1 cellular context compared by ENCODE assay signal in the genomic region with DNA sequence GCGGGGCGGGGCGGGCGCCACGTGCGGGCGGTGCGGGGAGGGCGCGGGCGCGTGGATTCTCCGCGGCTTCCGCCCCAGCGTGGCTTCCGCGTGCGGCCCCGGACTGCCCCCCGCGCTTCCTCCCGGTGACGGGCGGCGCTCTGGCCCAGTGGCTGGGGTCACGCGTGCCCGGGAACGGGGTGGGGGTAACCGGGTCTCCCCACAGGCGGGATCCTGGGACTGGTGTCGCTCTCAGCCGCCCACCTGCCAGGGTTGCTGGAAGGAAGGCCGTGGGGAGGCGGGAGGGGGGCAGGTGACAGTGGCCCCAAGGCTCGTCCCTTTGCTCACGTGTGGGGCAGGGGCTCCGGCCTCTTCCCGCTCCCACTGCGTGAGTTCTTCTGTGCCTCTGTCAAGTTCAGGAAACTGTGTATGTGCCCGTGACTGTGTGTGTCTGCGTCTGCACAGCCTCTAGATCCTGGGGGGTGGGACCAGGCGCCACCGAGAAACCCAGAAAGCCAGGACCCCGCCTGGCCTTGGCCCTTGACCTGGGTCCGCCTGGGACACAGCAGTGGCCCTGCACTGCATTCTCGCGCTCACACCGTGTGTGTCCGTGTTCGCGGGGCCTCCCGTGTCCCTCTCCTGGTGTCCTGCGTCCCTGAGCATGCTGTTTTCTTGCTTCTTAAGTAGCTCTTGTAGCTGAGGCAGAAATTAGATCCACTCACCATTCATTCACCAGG.
TF ChIP-seq lines count a peak whose summit lies in the region.

No MANE protein-coding gene starts in this region.

TF ChIP-seq in HepG2, 621 proteins besides CTCF, POLR2A, EP300 and RAD21 (continued from another document and continues in another):
- TF ChIP-seq, protein P1, sequence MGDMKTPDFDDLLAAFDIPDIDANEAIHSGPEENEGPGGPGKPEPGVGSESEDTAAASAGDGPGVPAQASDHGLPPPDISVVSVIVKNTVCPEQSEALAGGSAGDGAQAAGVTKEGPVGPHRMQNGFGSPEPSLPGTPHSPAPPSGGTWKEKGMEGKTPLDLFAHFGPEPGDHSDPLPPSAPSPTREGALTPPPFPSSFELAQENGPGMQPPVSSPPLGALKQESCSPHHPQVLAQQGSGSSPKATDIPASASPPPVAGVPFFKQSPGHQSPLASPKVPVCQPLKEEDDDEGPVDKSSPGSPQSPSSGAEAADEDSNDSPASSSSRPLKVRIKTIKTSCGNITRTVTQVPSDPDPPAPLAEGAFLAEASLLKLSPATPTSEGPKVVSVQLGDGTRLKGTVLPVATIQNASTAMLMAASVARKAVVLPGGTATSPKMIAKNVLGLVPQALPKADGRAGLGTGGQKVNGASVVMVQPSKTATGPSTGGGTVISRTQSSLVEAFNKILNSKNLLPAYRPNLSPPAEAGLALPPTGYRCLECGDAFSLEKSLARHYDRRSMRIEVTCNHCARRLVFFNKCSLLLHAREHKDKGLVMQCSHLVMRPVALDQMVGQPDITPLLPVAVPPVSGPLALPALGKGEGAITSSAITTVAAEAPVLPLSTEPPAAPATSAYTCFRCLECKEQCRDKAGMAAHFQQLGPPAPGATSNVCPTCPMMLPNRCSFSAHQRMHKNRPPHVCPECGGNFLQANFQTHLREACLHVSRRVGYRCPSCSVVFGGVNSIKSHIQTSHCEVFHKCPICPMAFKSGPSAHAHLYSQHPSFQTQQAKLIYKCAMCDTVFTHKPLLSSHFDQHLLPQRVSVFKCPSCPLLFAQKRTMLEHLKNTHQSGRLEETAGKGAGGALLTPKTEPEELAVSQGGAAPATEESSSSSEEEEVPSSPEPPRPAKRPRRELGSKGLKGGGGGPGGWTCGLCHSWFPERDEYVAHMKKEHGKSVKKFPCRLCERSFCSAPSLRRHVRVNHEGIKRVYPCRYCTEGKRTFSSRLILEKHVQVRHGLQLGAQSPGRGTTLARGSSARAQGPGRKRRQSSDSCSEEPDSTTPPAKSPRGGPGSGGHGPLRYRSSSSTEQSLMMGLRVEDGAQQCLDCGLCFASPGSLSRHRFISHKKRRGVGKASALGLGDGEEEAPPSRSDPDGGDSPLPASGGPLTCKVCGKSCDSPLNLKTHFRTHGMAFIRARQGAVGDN (CRISPR knock-in tag; IDR thresholded peaks at IDR 0.05) = peak; percentile 85
- TF ChIP-seq ZSCAN30 (CRISPR knock-in tag; IDR thresholded peaks at IDR 0.05) = no peak
- TF ChIP-seq ZFP36L2 (CRISPR knock-in tag; IDR thresholded peaks at IDR 0.05) = no peak
- TF ChIP-seq, protein P2, sequence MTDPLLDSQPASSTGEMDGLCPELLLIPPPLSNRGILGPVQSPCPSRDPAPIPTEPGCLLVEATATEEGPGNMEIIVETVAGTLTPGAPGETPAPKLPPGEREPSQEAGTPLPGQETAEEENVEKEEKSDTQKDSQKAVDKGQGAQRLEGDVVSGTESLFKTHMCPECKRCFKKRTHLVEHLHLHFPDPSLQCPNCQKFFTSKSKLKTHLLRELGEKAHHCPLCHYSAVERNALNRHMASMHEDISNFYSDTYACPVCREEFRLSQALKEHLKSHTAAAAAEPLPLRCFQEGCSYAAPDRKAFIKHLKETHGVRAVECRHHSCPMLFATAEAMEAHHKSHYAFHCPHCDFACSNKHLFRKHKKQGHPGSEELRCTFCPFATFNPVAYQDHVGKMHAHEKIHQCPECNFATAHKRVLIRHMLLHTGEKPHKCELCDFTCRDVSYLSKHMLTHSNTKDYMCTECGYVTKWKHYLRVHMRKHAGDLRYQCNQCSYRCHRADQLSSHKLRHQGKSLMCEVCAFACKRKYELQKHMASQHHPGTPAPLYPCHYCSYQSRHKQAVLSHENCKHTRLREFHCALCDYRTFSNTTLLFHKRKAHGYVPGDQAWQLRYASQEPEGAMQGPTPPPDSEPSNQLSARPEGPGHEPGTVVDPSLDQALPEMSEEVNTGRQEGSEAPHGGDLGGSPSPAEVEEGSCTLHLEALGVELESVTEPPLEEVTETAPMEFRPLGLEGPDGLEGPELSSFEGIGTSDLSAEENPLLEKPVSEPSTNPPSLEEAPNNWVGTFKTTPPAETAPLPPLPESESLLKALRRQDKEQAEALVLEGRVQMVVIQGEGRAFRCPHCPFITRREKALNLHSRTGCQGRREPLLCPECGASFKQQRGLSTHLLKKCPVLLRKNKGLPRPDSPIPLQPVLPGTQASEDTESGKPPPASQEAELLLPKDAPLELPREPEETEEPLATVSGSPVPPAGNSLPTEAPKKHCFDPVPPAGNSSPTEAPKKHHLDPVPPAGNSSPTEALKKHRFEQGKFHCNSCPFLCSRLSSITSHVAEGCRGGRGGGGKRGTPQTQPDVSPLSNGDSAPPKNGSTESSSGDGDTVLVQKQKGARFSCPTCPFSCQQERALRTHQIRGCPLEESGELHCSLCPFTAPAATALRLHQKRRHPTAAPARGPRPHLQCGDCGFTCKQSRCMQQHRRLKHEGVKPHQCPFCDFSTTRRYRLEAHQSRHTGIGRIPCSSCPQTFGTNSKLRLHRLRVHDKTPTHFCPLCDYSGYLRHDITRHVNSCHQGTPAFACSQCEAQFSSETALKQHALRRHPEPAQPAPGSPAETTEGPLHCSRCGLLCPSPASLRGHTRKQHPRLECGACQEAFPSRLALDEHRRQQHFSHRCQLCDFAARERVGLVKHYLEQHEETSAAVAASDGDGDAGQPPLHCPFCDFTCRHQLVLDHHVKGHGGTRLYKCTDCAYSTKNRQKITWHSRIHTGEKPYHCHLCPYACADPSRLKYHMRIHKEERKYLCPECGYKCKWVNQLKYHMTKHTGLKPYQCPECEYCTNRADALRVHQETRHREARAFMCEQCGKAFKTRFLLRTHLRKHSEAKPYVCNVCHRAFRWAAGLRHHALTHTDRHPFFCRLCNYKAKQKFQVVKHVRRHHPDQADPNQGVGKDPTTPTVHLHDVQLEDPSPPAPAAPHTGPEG (CRISPR knock-in tag; IDR thresholded peaks at IDR 0.05) = peak; percentile 61
- TF ChIP-seq RARG (CRISPR knock-in tag; IDR thresholded peaks at IDR 0.05; ENCODE audit: low read depth) = no peak
- no peak for TF ChIP-seq ZFP62 (CRISPR knock-in tag; IDR thresholded peaks at IDR 0.05)
- TF ChIP-seq MTF1 (CRISPR knock-in tag; IDR thresholded peaks at IDR 0.05) = no peak
- TF ChIP-seq POLR2G (IDR thresholded peaks at IDR 0.05; ENCODE audit: low read depth, low read length) = no peak
- no peak for TF ChIP-seq EHMT2 (IDR thresholded peaks at IDR 0.05; ENCODE audit: borderline replicate concordance, low read depth, low read length)
- no peak for TF ChIP-seq FIP1L1 (IDR thresholded peaks at IDR 0.05; ENCODE audit: borderline replicate concordance, insufficient read depth, low read depth, low read length)
- no peak; the same call in 1 of the 2 replicates for TF ChIP-seq ZNF670 (CRISPR knock-in tag; IDR thresholded peaks at IDR 0.05; ENCODE audit: borderline replicate concordance)
- TF ChIP-seq HOXA7 (CRISPR knock-in tag; IDR thresholded peaks at IDR 0.05) = no peak
- TF ChIP-seq ZNF556 (CRISPR knock-in tag; IDR thresholded peaks at IDR 0.05; ENCODE audit: borderline replicate concordance) = no peak
- no peak for TF ChIP-seq PAWR (CRISPR knock-in tag; IDR thresholded peaks at IDR 0.05; ENCODE audit: borderline replicate concordance)
- TF ChIP-seq ZNF136 (CRISPR knock-in tag; IDR thresholded peaks at IDR 0.05; ENCODE audit: low read depth) = no peak
- TF ChIP-seq, protein P3, sequence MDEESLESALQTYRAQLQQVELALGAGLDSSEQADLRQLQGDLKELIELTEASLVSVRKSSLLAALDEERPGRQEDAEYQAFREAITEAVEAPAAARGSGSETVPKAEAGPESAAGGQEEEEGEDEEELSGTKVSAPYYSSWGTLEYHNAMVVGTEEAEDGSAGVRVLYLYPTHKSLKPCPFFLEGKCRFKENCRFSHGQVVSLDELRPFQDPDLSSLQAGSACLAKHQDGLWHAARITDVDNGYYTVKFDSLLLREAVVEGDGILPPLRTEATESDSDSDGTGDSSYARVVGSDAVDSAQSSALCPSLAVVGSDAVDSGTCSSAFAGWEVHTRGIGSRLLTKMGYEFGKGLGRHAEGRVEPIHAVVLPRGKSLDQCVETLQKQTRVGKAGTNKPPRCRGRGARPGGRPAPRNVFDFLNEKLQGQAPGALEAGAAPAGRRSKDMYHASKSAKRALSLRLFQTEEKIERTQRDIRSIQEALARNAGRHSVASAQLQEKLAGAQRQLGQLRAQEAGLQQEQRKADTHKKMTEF (CRISPR knock-in tag; IDR thresholded peaks at IDR 0.05) = no peak
- no peak for TF ChIP-seq ZFP36 (IDR thresholded peaks at IDR 0.05; ENCODE audit: borderline replicate concordance, low read depth, low read length, partially characterized antibody)
- TF ChIP-seq NCOA2 (CRISPR knock-in tag; IDR thresholded peaks at IDR 0.05) = no peak
- no peak for TF ChIP-seq SMAD3 (CRISPR knock-in tag; IDR thresholded peaks at IDR 0.05)
- no peak for TF ChIP-seq IRX3 (CRISPR knock-in tag; IDR thresholded peaks at IDR 0.05; ENCODE audit: borderline replicate concordance, low read depth)
- no peak for TF ChIP-seq SP4 (CRISPR knock-in tag; IDR thresholded peaks at IDR 0.05)
- no peak for TF ChIP-seq ZNF451 (CRISPR knock-in tag; IDR thresholded peaks at IDR 0.05)
- 0 out of 2 replicates have a peak, but pooled peaks have one; percentile 23 for TF ChIP-seq MXD4 (CRISPR knock-in tag; IDR thresholded peaks at IDR 0.05)
- TF ChIP-seq ZNF850 (CRISPR knock-in tag; conservative IDR thresholded peaks at IDR 0.05) = no peak
- no peak for TF ChIP-seq ZNF713 (CRISPR knock-in tag; IDR thresholded peaks at IDR 0.05)
- TF ChIP-seq, protein P4, sequence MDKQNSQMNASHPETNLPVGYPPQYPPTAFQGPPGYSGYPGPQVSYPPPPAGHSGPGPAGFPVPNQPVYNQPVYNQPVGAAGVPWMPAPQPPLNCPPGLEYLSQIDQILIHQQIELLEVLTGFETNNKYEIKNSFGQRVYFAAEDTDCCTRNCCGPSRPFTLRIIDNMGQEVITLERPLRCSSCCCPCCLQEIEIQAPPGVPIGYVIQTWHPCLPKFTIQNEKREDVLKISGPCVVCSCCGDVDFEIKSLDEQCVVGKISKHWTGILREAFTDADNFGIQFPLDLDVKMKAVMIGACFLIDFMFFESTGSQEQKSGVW (CRISPR knock-in tag; IDR thresholded peaks at IDR 0.05; ENCODE audit: borderline replicate concordance) = no peak
- TF ChIP-seq, protein P5, sequence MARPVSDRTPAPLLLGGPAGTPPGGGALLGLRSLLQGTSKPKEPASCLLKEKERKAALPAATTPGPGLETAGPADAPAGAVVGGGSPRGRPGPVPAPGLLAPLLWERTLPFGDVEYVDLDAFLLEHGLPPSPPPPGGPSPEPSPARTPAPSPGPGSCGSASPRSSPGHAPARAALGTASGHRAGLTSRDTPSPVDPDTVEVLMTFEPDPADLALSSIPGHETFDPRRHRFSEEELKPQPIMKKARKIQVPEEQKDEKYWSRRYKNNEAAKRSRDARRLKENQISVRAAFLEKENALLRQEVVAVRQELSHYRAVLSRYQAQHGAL (CRISPR knock-in tag; IDR thresholded peaks at IDR 0.05; ENCODE audit: not compliant biosample characterization) = no peak
- no peak for TF ChIP-seq TCF12 (IDR thresholded peaks at IDR 0.05)
- peak; percentile 23; the same call in 1 of the 2 replicates for TF ChIP-seq TCF12 (CRISPR knock-in tag; IDR thresholded peaks at IDR 0.05)
- TF ChIP-seq MIER3 (CRISPR knock-in tag; IDR thresholded peaks at IDR 0.05; ENCODE audit: borderline replicate concordance) = no peak
- TF ChIP-seq, protein P6, sequence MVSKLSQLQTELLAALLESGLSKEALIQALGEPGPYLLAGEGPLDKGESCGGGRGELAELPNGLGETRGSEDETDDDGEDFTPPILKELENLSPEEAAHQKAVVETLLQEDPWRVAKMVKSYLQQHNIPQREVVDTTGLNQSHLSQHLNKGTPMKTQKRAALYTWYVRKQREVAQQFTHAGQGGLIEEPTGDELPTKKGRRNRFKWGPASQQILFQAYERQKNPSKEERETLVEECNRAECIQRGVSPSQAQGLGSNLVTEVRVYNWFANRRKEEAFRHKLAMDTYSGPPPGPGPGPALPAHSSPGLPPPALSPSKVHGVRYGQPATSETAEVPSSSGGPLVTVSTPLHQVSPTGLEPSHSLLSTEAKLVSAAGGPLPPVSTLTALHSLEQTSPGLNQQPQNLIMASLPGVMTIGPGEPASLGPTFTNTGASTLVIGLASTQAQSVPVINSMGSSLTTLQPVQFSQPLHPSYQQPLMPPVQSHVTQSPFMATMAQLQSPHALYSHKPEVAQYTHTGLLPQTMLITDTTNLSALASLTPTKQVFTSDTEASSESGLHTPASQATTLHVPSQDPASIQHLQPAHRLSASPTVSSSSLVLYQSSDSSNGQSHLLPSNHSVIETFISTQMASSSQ (IDR thresholded peaks at IDR 0.05; ENCODE audit: low read depth) = no peak
- TF ChIP-seq, protein P6 (CRISPR knock-in tag; IDR thresholded peaks at IDR 0.05; ENCODE audit: borderline replicate concordance) = no peak
- TF ChIP-seq NBN (conservative IDR thresholded peaks at IDR 0.05) = no peak
- TF ChIP-seq, protein P7, sequence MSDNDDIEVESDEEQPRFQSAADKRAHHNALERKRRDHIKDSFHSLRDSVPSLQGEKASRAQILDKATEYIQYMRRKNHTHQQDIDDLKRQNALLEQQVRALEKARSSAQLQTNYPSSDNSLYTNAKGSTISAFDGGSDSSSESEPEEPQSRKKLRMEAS (IDR thresholded peaks at IDR 0.05) = peak; percentile 40; the same call in 1 of the 2 replicates
- no peak for TF ChIP-seq THYN1 (CRISPR knock-in tag; IDR thresholded peaks at IDR 0.05; ENCODE audit: borderline replicate concordance, low read depth)
- no peak for TF ChIP-seq NFIC (IDR thresholded peaks at IDR 0.05; ENCODE audit: low read length)
- TF ChIP-seq ZNF816 (CRISPR knock-in tag; IDR thresholded peaks at IDR 0.05; ENCODE audit: borderline replicate concordance) = 0 out of 2 replicates have a peak, but pooled peaks have one; percentile 17
- TF ChIP-seq, protein P8, sequence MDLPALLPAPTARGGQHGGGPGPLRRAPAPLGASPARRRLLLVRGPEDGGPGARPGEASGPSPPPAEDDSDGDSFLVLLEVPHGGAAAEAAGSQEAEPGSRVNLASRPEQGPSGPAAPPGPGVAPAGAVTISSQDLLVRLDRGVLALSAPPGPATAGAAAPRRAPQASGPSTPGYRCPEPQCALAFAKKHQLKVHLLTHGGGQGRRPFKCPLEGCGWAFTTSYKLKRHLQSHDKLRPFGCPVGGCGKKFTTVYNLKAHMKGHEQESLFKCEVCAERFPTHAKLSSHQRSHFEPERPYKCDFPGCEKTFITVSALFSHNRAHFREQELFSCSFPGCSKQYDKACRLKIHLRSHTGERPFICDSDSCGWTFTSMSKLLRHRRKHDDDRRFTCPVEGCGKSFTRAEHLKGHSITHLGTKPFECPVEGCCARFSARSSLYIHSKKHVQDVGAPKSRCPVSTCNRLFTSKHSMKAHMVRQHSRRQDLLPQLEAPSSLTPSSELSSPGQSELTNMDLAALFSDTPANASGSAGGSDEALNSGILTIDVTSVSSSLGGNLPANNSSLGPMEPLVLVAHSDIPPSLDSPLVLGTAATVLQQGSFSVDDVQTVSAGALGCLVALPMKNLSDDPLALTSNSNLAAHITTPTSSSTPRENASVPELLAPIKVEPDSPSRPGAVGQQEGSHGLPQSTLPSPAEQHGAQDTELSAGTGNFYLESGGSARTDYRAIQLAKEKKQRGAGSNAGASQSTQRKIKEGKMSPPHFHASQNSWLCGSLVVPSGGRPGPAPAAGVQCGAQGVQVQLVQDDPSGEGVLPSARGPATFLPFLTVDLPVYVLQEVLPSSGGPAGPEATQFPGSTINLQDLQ (CRISPR knock-in tag; IDR thresholded peaks at IDR 0.05) = 0 out of 2 replicates have a peak, but pooled peaks have one; percentile 46
